In genomic region chr20:53524589-53525311, GRCh38 we compare ENCODE assay signal across 17 cellular contexts.
"Had no signal": no experiment of that assay in that cellular context is flagged by ENCODE, and none has a peak within 500 bp of the region (broad histone marks: within the 10 kb centered on the region; RNA-seq: fewer than 3 reads in every experiment).

No MANE protein-coding gene starts in this region.

- ATAC-seq: activated T-helper 17 cell treated with anti-CD3 and anti-CD28 coated beads, Interleukin-2, amount 50 U/mL, for 72 hours; heart left ventricle; lower lobe of right lung; upper lobe of right lung had no signal

- H2AFZ ChIP-seq: parathyroid adenoma had no signal

- H3K36me3 Mint-ChIP-seq: immature natural killer cell had no signal

- H3K27me3 Mint-ChIP-seq: activated CD4-positive, alpha-beta T cell treated with anti-CD3 and anti-CD28 coated beads, Interleukin-2, amount 10 ng/mL, durations not matched to agents 24 days and 14 days; activated T-helper 17 cell treated with anti-CD3 and anti-CD28 coated beads, Interleukin-2, amount 50 U/mL, for 72 hours had no signal

- H3K27ac ChIP-seq: dorsolateral prefrontal cortex, heart left ventricle, lower lobe of right lung, parathyroid adenoma, stomach, testis, upper lobe of right lung had no signal

- H3K4me3 Mint-ChIP-seq: activated CD4-positive, alpha-beta T cell treated with anti-CD3 and anti-CD28 coated beads, Interleukin-2, amount 10 ng/mL, durations not matched to agents 24 days and 14 days; activated T-helper 17 cell treated with anti-CD3 and anti-CD28 coated beads, Interleukin-2, amount 50 U/mL, for 72 hours; endodermal cell; immature natural killer cell; T-helper 2 cell treated with Interferon-gamma antibody and Interleukin-4, amounts not matched to agents 5 μg/mL and 100 μg/mL, for 36 hours had no signal

- DNase-seq: activated CD4-positive, alpha-beta T cell treated with anti-CD3 and anti-CD28 coated beads, Interleukin-2, amount 10 ng/mL, durations not matched to agents 24 days and 14 days; activated CD4-positive, CD25-positive, alpha-beta regulatory T cell; activated naive CD4-positive, alpha-beta T cell treated with Interleukin-2 at 50 U/mL for 16 hours; dorsolateral prefrontal cortex; endodermal cell; heart left ventricle; immature natural killer cell; lower lobe of right lung; stimulated activated CD4-positive, alpha-beta T cell treated with anti-CD3 and anti-CD28 coated beads, Interleukin-1b, Interleukin-23, amount 100 ng/mL, for 48 hours; stomach; testis; upper lobe of right lung had no signal

- H3K27ac Mint-ChIP-seq: activated CD4-positive, alpha-beta T cell treated with anti-CD3 and anti-CD28 coated beads, Interleukin-2, amount 10 ng/mL, durations not matched to agents 24 days and 14 days; activated T-helper 17 cell treated with anti-CD3 and anti-CD28 coated beads, Interleukin-2, amount 50 U/mL, for 72 hours; endodermal cell; immature natural killer cell; T-helper 2 cell treated with Interferon-gamma antibody and Interleukin-4, amounts not matched to agents 5 μg/mL and 100 μg/mL, for 36 hours had no signal

- H3K79me2 ChIP-seq: parathyroid adenoma had no signal

- H3K9ac ChIP-seq: parathyroid adenoma had no signal

- H3K4me3 ChIP-seq: dorsolateral prefrontal cortex, heart left ventricle, lower lobe of right lung, stomach, testis, upper lobe of right lung had no signal

- H3K36me3 ChIP-seq: heart left ventricle, lower lobe of right lung, stomach, upper lobe of right lung had no signal

- H3K4me1 ChIP-seq: heart left ventricle, lower lobe of right lung, parathyroid adenoma, stomach, testis, upper lobe of right lung had no signal

- H3K4me1 Mint-ChIP-seq: activated CD4-positive, alpha-beta T cell treated with anti-CD3 and anti-CD28 coated beads, Interleukin-2, amount 10 ng/mL, durations not matched to agents 24 days and 14 days; activated T-helper 17 cell treated with anti-CD3 and anti-CD28 coated beads, Interleukin-2, amount 50 U/mL, for 72 hours; endodermal cell; immature natural killer cell had no signal

- H3K9me3 ChIP-seq: heart left ventricle, lower lobe of right lung, stomach, testis, upper lobe of right lung had no signal

- H3K27me3 ChIP-seq: heart left ventricle, stomach, testis, upper lobe of right lung had no signal

- H3K9me3 Mint-ChIP-seq: activated CD4-positive, alpha-beta T cell treated with anti-CD3 and anti-CD28 coated beads, Interleukin-2, amount 10 ng/mL, durations not matched to agents 24 days and 14 days; activated T-helper 17 cell treated with anti-CD3 and anti-CD28 coated beads, Interleukin-2, amount 50 U/mL, for 72 hours; endodermal cell; T-helper 2 cell treated with Interferon-gamma antibody and Interleukin-4, amounts not matched to agents 5 μg/mL and 100 μg/mL, for 36 hours had no signal

- FAIRE-seq: astrocyte, frontal cortex had no signal
